ENCODE assay signal across 10 cellular contexts in genomic region chr1:63674865-63675815, GRCh38.
DNase-seq lines count a peak whose midpoint lies in the region; ATAC-seq and TF ChIP-seq lines count a peak whose summit lies in the region.
"Had no signal": no experiment of that assay in that cellular context is flagged by ENCODE, and none has a peak within 500 bp of the region (broad histone marks: within the 10 kb centered on the region; RNA-seq: fewer than 3 reads in every experiment).

No MANE protein-coding gene starts in this region.

- no peaks in the 10 kb centered on the region for H3K27me3 ChIP-seq in foreskin keratinocyte
- no peaks in the 10 kb centered on the region for H3K27me3 ChIP-seq in CD4-positive, alpha-beta memory T cell (ENCODE audit: insufficient read depth, low read length)
- H3K27me3 ChIP-seq: BLaER1 treated with 17β-estradiol and CSF1 and Interleukin-3, amounts not matched to agents 10 nM and 100 nM had no signal

- CTCF ChIA-PET in Calu3 (lab: Charles Lee), result interaction anchor here (0.6 to 2.1 kb wide), 28 partner anchors 11 to 573 kb away, joined by 3 to 45 read pairs (median 4); partner anchors contain the start of gene ROR1
- CTCF ChIA-PET in CD4-positive, alpha-beta memory T cell (lab: Charles Lee; ENCODE audit: partially characterized antibody), result interaction anchor here (1.1 to 1.6 kb wide), 4 partner anchors 9 to 567 kb away, joined by 3 to 5 read pairs (median 4); no protein-coding TSS in a partner anchor

- H3K9me3 ChIP-seq in CD4-positive, alpha-beta memory T cell (ENCODE audit: control insufficient read depth in 1 of 2, low read length in 2 of 2), result no peaks in the 10 kb centered on the region

- no peaks in the 10 kb centered on the region for H3K36me3 ChIP-seq in CD4-positive, alpha-beta memory T cell (ENCODE audit: insufficient read depth, low read length)

- ATAC-seq in GM18517 (IDR thresholded peaks at IDR 0.05; ENCODE audit: unreplicated experiment) (no peak), foreskin keratinocyte (no peak)

- DNase-seq in Calu3, result peak; percentile 29
- peak; percentile 50 for DNase-seq in SK-N-DZ (ENCODE audit: low spot score)
- DNase-seq in fibroblast of mammary gland (ENCODE audit: low read depth), result peak; percentile 54
- no peak for DNase-seq in progenitor cell of endocrine pancreas (ENCODE audit: low spot score, unreplicated experiment)
- no peak for DNase-seq in NCI-H1105 treated with DMSO at 0.1 percent for 48 hours (lab: John Stamatoyannopoulos, UW)
- no peak for DNase-seq in foreskin keratinocyte
- no peak for DNase-seq in CD4-positive, alpha-beta memory T cell
- DNase-seq: activated CD8-positive, alpha-beta memory T cell treated with anti-CD3 and anti-CD28 coated beads for 24 hours had no signal

- H3K27ac ChIP-seq in foreskin keratinocyte, result no peak overlapping the region
- H3K27ac ChIP-seq in CD4-positive, alpha-beta memory T cell (ENCODE audit: low read depth, low read length), result no peak overlapping the region
- H3K27ac ChIP-seq: BLaER1 treated with 17β-estradiol and CSF1 and Interleukin-3, amounts not matched to agents 10 nM and 100 nM had no signal

- H3K4me1 Mint-ChIP-seq in Calu3 (ENCODE audit: low read depth, unreplicated experiment) (peaks cover 45% of the 10 kb centered on the region), progenitor cell of endocrine pancreas (ENCODE audit: low read depth) (peaks cover 23% of the 10 kb centered on the region)
- H3K4me1 Mint-ChIP-seq in CD4-positive, alpha-beta memory T cell, result peaks cover 0 to 2% (median 0%) of the 10 kb centered on the region in 4 donors

- peaks cover 7% of the 10 kb centered on the region for H3K9me3 Mint-ChIP-seq in Calu3 (ENCODE audit: low read depth, unreplicated experiment)
- peaks cover 12% of the 10 kb centered on the region for H3K9me3 Mint-ChIP-seq in progenitor cell of endocrine pancreas (ENCODE audit: low read depth)
- H3K9me3 Mint-ChIP-seq in CD4-positive, alpha-beta memory T cell, result peaks cover 0 to 16% (median 7%) of the 10 kb centered on the region in 8 donors

- H3K4me3 Mint-ChIP-seq in Calu3 (ENCODE audit: low read depth, unreplicated experiment) (peak overlapping the region; percentile 2), progenitor cell of endocrine pancreas (ENCODE audit: low read depth) (no peak overlapping the region)
- H3K4me3 Mint-ChIP-seq in CD4-positive, alpha-beta memory T cell, result no peak overlapping the region

- POLR2A ChIA-PET in CD4-positive, alpha-beta memory T cell (lab: Charles Lee; ENCODE audit: partially characterized antibody), result no interaction called here

- H3K4me3 ChIP-seq in fibroblast of mammary gland (ENCODE audit: control insufficient read depth, low read depth, low read length), result no peak overlapping the region
- H3K4me3 ChIP-seq in CD4-positive, alpha-beta memory T cell (ENCODE audit: low read length in 2 of 2), result no peak overlapping the region
- H3K4me3 ChIP-seq: BLaER1 treated with 17β-estradiol and CSF1 and Interleukin-3, amounts not matched to agents 10 nM and 100 nM had no signal

- H3K27ac Mint-ChIP-seq in Calu3 (ENCODE audit: unreplicated experiment) (peak overlapping the region; percentile 62), progenitor cell of endocrine pancreas (peak overlapping the region; percentile 43)
- no peak overlapping the region for H3K27ac Mint-ChIP-seq in CD4-positive, alpha-beta memory T cell

- intact Hi-C loops in Calu3 (cut with micrococcal nuclease; ENCODE audit: unreplicated experiment), result loop anchor here (1.0 to 10.0 kb wide), 5 partner anchors 12 to 571 kb away; no protein-coding TSS in a partner anchor
- intact Hi-C loops in CD4-positive, alpha-beta memory T cell (cut with micrococcal nuclease), result no loop called here

- H3K27me3 Mint-ChIP-seq in Calu3 (ENCODE audit: unreplicated experiment), result no peaks in the 10 kb centered on the region
- H3K27me3 Mint-ChIP-seq in progenitor cell of endocrine pancreas, result no peaks in the 10 kb centered on the region
- H3K27me3 Mint-ChIP-seq in CD4-positive, alpha-beta memory T cell, result no peaks in the 10 kb centered on the region

- TF ChIP-seq CTCF in Calu3 (IDR thresholded peaks at IDR 0.05; ENCODE audit: unreplicated experiment), result no peak
- no peak for TF ChIP-seq CTCF in fibroblast of mammary gland (conservative IDR thresholded peaks at IDR 0.05; ENCODE audit: control insufficient read depth, insufficient read depth, low read depth, low read length)
- TF ChIP-seq CTCF in progenitor cell of endocrine pancreas (IDR thresholded peaks at IDR 0.05; ENCODE audit: unreplicated experiment), result no peak
- TF ChIP-seq CTCF in foreskin keratinocyte (conservative IDR thresholded peaks at IDR 0.05), result no peak

- BruUV-seq in Calu3 (replicated peaks; lab: Mats Ljungman, UMichigan), result no TSS peak

- no peaks in the 10 kb centered on the region for H3K4me1 ChIP-seq in foreskin keratinocyte
- no peaks in the 10 kb centered on the region for H3K4me1 ChIP-seq in CD4-positive, alpha-beta memory T cell (ENCODE audit: insufficient read depth, low read length)
- H3K4me1 ChIP-seq: BLaER1 treated with 17β-estradiol and CSF1 and Interleukin-3, amounts not matched to agents 10 nM and 100 nM had no signal

- H3K36me3 Mint-ChIP-seq in Calu3 (ENCODE audit: insufficient read depth, unreplicated experiment) (peaks cover 6% of the 10 kb centered on the region), progenitor cell of endocrine pancreas (ENCODE audit: insufficient read depth) (peaks cover 4% of the 10 kb centered on the region)
- H3K36me3 Mint-ChIP-seq in CD4-positive, alpha-beta memory T cell, result peaks cover 9% of the 10 kb centered on the region in 2 donors

Comparison
In these comparisons a context has a peak if more than half of its experiments do, and no peak if none do; other contexts are left out.
1. DNase-seq: peak in Calu3 (single experiment), SK-N-DZ (single experiment) and fibroblast of mammary gland (single experiment); none in progenitor cell of endocrine pancreas (single experiment), NCI-H1105 treated with DMSO at 0.1 percent for 48 hours (single experiment), foreskin keratinocyte (0 of 2) and CD4-positive, alpha-beta memory T cell (0 of 5).
2. H3K27ac Mint-ChIP-seq: peak in Calu3 (single experiment) and progenitor cell of endocrine pancreas (single experiment); none in CD4-positive, alpha-beta memory T cell (0 of 7).